Comparison of ENCODE assay signal across 6 cellular contexts in the genomic region with DNA sequence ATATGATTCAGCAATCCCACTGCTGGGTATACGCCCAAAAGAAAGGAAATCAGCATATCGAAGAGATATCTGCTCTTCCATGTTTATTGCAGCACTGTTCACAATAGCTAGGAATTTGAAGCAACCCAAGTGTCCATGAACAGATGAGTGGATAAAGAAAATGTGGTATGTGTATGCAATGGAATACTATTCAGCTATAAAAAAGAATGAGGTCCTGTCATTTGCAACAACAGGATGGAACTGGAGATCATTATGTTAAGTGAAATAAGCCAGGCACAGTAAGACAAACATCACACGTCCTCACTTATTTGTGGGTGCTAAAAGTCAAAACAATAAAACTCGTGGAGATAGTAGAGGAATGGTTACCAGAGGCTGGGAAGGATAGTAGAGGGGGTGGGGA.
"Had no signal": no experiment of that assay in that cellular context is flagged by ENCODE, and none has a peak within 500 bp of the region (broad histone marks: within the 10 kb centered on the region; RNA-seq: fewer than 3 reads in every experiment).

No MANE protein-coding gene starts in this region.

- H3K27ac ChIP-seq: HL-60 had no signal

- DNase-seq: IMR-90, KBM-7 had no signal

- H3K36me3 Mint-ChIP-seq: IgD-negative memory B cell had no signal

- H3K4me3 Mint-ChIP-seq: IgD-negative memory B cell had no signal

- H3K27ac Mint-ChIP-seq: IgD-negative memory B cell had no signal

- ATAC-seq: HepG2 had no signal

- FAIRE-seq: HepG2, HTR-8/SVneo had no signal
